14 cellular contexts compared by ENCODE assay signal in genomic region chr4:89222171-89222570, GRCh38.
A peak's percentile ranks its signal among the peaks of the same experiment; 100 is the strongest.
DNase-seq lines count a peak whose midpoint lies in the region; ATAC-seq, FAIRE-seq and TF ChIP-seq lines count a peak whose summit lies in the region.
"Had no signal": no experiment of that assay in that cellular context is flagged by ENCODE, and none has a peak within 500 bp of the region (broad histone marks: within the 10 kb centered on the region; RNA-seq: fewer than 3 reads in every experiment).

No MANE protein-coding gene starts in this region.

- H2AFZ ChIP-seq in MM.1S (ENCODE audit: low read length) (peak overlapping the region; percentile 16; the same call in 1 of the 2 replicates), endothelial cell of umbilical vein (ENCODE audit: low read depth, low read length) (no peak overlapping the region)

- H3K79me2 ChIP-seq in MM.1S (ENCODE audit: low read length): no peaks in the 10 kb centered on the region
- no peaks in the 10 kb centered on the region for H3K79me2 ChIP-seq in endothelial cell of umbilical vein (ENCODE audit: control insufficient read depth, insufficient read depth, low read length)

- no peaks in the 10 kb centered on the region for H3K9me2 ChIP-seq in MM.1S (replicated peaks; ENCODE audit: insufficient read depth, low read length)

- H3K27ac ChIP-seq in MM.1S (ENCODE audit: low read length) (no peak overlapping the region), endothelial cell of umbilical vein (ENCODE audit: insufficient read depth, low read depth, low read length) (no peak overlapping the region)
- H3K27ac ChIP-seq: gastroesophageal sphincter, WERI-Rb-1 had no signal

- TF ChIP-seq CTCF in GM12865 (IDR thresholded peaks at IDR 0.05; ENCODE audit: insufficient read depth, low read depth, low read length, missing control alignments) (no peak), MM.1S (IDR thresholded peaks at IDR 0.05; ENCODE audit: low read length) (no peak), endothelial cell of umbilical vein (IDR thresholded peaks at IDR 0.05; ENCODE audit: extremely low read depth in 1 of 2, insufficient read depth in 1 of 2, low read depth in 1 of 2, low read length in 2 of 2) (no peak), lower leg skin (IDR thresholded peaks at IDR 0.05) (no peak)

- H3K27me3 ChIP-seq in MM.1S (replicated peaks; ENCODE audit: insufficient read depth, low read length): no peaks in the 10 kb centered on the region
- peaks cover 3 to 4% of the 10 kb centered on the region in 2 experiments for H3K27me3 ChIP-seq in endothelial cell of umbilical vein (ENCODE audit: control insufficient read depth in 2 of 2, insufficient read depth in 2 of 2, low read length in 2 of 2)
- H3K27me3 ChIP-seq: gastroesophageal sphincter had no signal

- WGBS in lower leg skin, 2 donors: 28 to 35% methylated on average over 2 of the region's 2 CpGs

- H3K9ac ChIP-seq in MM.1S (ENCODE audit: low read length) (no peak overlapping the region), endothelial cell of umbilical vein (replicated peaks; ENCODE audit: extremely low read depth, insufficient read depth, low read length) (no peak overlapping the region)

- no peak for FAIRE-seq in endothelial cell of umbilical vein (lab: Jason Lieb, UNC)

- no peaks in the 10 kb centered on the region for H3F3A ChIP-seq in MM.1S (ENCODE audit: insufficient read depth, low read length)

- H4K20me1 ChIP-seq in MM.1S (ENCODE audit: insufficient read depth, low read length) (no peaks in the 10 kb centered on the region), endothelial cell of umbilical vein (replicated peaks; ENCODE audit: control insufficient read depth, extremely low read depth, insufficient read depth, low read length) (no peaks in the 10 kb centered on the region)

- peaks cover 20% of the 10 kb centered on the region for H3K4me1 ChIP-seq in MM.1S (ENCODE audit: low read length)
- peaks cover 2% of the 10 kb centered on the region for H3K4me1 ChIP-seq in endothelial cell of umbilical vein (ENCODE audit: control insufficient read depth, extremely low read depth, insufficient read depth, low read length)

- peak overlapping the region; percentile 22; the same call in 1 of the 2 replicates for H3K4me2 ChIP-seq in MM.1S (ENCODE audit: low read depth, low read length)
- H3K4me2 ChIP-seq in endothelial cell of umbilical vein (ENCODE audit: insufficient read depth, low read length): no peak overlapping the region

- intact Hi-C loops in endothelial cell of umbilical vein (cut with micrococcal nuclease): no loop called here
- intact Hi-C loops in lower leg skin (cut with DNase I; ENCODE audit: low total_unique reads): no loop called here

- BruUV-seq in endothelial cell of umbilical vein (replicated peaks; lab: Mats Ljungman, UMichigan): no TSS peak

- H3K4me3 ChIP-seq in GM12865 (ENCODE audit: low read depth, low read length) (no peak overlapping the region), MM.1S (ENCODE audit: low read length) (no peak overlapping the region), endothelial cell of umbilical vein (replicated peaks in 1 of 3; ENCODE audit: insufficient read depth in 1 of 3, low read depth in 1 of 3, low read length in 3 of 3) (no peak overlapping the region), lower leg skin (ENCODE audit: low read depth, poor library complexity, severe bottlenecking) (no peak overlapping the region)
- H3K4me3 ChIP-seq: gastroesophageal sphincter had no signal

- H3K9me3 ChIP-seq in MM.1S (replicated peaks; ENCODE audit: insufficient read depth, low read length): no peaks in the 10 kb centered on the region
- H3K9me3 ChIP-seq in endothelial cell of umbilical vein (replicated peaks; ENCODE audit: control insufficient read depth, insufficient read depth, low read length): no peaks in the 10 kb centered on the region
- H3K9me3 ChIP-seq: gastroesophageal sphincter had no signal

- TF ChIP-seq POLR2A in endothelial cell of umbilical vein (IDR thresholded peaks at IDR 0.05; ENCODE audit: low read depth, low read length) (no peak), lower leg skin (IDR thresholded peaks at IDR 0.05) (no peak)

- peak; percentile 55 for ATAC-seq in GM18909 (IDR thresholded peaks at IDR 0.05; ENCODE audit: poor library complexity, unreplicated experiment)
- ATAC-seq in HG02642 (IDR thresholded peaks at IDR 0.05; ENCODE audit: poor library complexity, unreplicated experiment): no peak
- no peak for ATAC-seq in HG03025 (IDR thresholded peaks at IDR 0.05; ENCODE audit: low FRiP score, unreplicated experiment)
- ATAC-seq: gastroesophageal sphincter had no signal

- POLR2A ChIA-PET in endothelial cell of umbilical vein (lab: Charles Lee): no interaction called here

- CTCF ChIA-PET in endothelial cell of umbilical vein (lab: Charles Lee): interaction anchor here (0.7 kb wide), 1 partner anchor 9 kb away, joined by 4 read pairs; no protein-coding TSS in a partner anchor

- no peaks in the 10 kb centered on the region for H3K36me3 ChIP-seq in MM.1S (replicated peaks; ENCODE audit: insufficient read depth, low read length)
- H3K36me3 ChIP-seq in endothelial cell of umbilical vein (ENCODE audit: control insufficient read depth in 2 of 2, extremely low read depth in 1 of 2, insufficient read depth in 2 of 2, low read length in 2 of 2): no peaks in the 10 kb centered on the region
- H3K36me3 ChIP-seq: gastroesophageal sphincter, WERI-Rb-1 had no signal

- peak; percentile 4 for DNase-seq in GM12865 (ENCODE audit: low read depth)
- DNase-seq in MM.1S: peak; percentile 79
- no peak for DNase-seq in endothelial cell of umbilical vein (ENCODE audit: low read depth, low spot score)
- DNase-seq in GF-D8 (lab: John Stamatoyannopoulos, UW): no peak
- no peak for DNase-seq in lower leg skin (ENCODE audit: low spot score in 2 of 2)
- DNase-seq: CD8-positive, alpha-beta memory T cell; Karpas-422; SIG-M5; stimulated activated CD4-positive, alpha-beta T cell treated with anti-CD3 and anti-CD28 coated beads, Interleukin-12 subunit alpha, Interleukin-12 subunit beta, amount 100 ng/mL, for 4 hours; WERI-Rb-1 had no signal

- no peaks in the 10 kb centered on the region for H3K9me1 ChIP-seq in endothelial cell of umbilical vein (replicated peaks; ENCODE audit: control insufficient read depth, extremely low read depth, insufficient read depth, low read length)

- dilution Hi-C loops in endothelial cell of umbilical vein (cut with MboI; ENCODE audit: extremely low pct_ligation_motif_present, low sequenced_read_pairs): no loop called here

TF ChIP-seq in endothelial cell of umbilical vein, 7 proteins besides CTCF, POLR2A, EP300 and RAD21:
- TF ChIP-seq JUN (IDR thresholded peaks at IDR 0.05; ENCODE audit: borderline replicate concordance, insufficient read depth, insufficient read length, low read depth): peak; percentile 46
- no peak for TF ChIP-seq GATA2 (IDR thresholded peaks at IDR 0.05; ENCODE audit: insufficient read depth, insufficient read length, low read depth, low read length)
- TF ChIP-seq FOS (IDR thresholded peaks at IDR 0.05; ENCODE audit: borderline replicate concordance, insufficient read depth, low read length): no peak

Comparison
In these comparisons a context has a peak if more than half of its experiments do, and no peak if none do; other contexts are left out.
1. DNase-seq: peak in GM12865 (single experiment) and MM.1S (single experiment); none in endothelial cell of umbilical vein (single experiment), GF-D8 (single experiment) and lower leg skin (0 of 2).